ENCODE assay signal across 1 cellular context in the genomic region with DNA sequence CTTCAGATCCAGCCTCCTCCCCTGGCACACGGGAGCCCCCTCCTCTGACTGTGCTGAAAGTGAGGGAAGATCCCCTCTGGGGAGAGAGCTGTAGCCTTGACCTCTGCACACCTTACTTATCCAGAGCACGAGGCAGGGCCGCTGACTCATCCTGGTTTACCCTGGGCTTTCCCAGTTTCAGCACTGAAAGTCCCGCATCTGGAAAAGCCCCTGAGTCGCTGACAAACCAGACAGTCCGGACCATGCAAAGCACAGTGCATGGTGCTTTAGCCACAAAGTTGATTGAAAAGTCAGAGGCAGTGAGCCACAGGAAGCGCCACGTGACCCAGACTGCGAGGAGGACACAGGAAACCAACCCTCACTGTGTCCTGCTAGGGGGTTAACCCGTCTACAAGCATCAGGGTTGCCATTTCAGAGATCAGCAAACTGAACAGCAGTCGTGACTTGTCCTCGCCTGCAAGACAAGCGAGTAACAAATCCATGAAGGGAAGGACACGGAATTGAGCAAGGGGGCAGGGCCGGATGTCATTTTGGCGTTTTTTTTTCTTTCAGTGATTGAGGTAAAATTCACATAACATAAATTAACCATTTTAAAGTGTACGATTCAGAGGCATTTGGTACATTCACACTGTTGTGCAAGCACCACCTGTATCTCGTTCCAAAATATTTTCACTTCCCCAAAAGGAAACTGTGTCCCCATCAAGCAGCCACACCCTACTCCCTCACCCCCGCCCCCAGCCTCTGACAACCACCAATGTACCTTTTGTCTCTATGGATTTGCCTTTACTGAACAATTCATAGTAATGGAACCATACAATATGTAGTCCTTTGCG.
TF ChIP-seq lines count a peak whose summit lies in the region.

No MANE protein-coding gene starts in this region.

TF ChIP-seq in GM12878, 131 proteins besides CTCF, POLR2A, EP300 and RAD21 (continued from another document and continues in another):
- TF ChIP-seq IRF4 (IDR thresholded peaks at IDR 0.05; ENCODE audit: low read depth, low read length): peak; percentile 37; the same call in 1 of the 2 replicates
- TF ChIP-seq KLF5 (IDR thresholded peaks at IDR 0.05; ENCODE audit: partially characterized antibody): no peak
- TF ChIP-seq SIX5 (IDR thresholded peaks at IDR 0.05; ENCODE audit: low read depth, low read length, severe bottlenecking): no peak
- TF ChIP-seq, protein P1, sequence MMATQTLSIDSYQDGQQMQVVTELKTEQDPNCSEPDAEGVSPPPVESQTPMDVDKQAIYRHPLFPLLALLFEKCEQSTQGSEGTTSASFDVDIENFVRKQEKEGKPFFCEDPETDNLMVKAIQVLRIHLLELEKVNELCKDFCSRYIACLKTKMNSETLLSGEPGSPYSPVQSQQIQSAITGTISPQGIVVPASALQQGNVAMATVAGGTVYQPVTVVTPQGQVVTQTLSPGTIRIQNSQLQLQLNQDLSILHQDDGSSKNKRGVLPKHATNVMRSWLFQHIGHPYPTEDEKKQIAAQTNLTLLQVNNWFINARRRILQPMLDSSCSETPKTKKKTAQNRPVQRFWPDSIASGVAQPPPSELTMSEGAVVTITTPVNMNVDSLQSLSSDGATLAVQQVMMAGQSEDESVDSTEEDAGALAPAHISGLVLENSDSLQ (IDR thresholded peaks at IDR 0.05): peak; percentile 78
- TF ChIP-seq, protein P2, sequence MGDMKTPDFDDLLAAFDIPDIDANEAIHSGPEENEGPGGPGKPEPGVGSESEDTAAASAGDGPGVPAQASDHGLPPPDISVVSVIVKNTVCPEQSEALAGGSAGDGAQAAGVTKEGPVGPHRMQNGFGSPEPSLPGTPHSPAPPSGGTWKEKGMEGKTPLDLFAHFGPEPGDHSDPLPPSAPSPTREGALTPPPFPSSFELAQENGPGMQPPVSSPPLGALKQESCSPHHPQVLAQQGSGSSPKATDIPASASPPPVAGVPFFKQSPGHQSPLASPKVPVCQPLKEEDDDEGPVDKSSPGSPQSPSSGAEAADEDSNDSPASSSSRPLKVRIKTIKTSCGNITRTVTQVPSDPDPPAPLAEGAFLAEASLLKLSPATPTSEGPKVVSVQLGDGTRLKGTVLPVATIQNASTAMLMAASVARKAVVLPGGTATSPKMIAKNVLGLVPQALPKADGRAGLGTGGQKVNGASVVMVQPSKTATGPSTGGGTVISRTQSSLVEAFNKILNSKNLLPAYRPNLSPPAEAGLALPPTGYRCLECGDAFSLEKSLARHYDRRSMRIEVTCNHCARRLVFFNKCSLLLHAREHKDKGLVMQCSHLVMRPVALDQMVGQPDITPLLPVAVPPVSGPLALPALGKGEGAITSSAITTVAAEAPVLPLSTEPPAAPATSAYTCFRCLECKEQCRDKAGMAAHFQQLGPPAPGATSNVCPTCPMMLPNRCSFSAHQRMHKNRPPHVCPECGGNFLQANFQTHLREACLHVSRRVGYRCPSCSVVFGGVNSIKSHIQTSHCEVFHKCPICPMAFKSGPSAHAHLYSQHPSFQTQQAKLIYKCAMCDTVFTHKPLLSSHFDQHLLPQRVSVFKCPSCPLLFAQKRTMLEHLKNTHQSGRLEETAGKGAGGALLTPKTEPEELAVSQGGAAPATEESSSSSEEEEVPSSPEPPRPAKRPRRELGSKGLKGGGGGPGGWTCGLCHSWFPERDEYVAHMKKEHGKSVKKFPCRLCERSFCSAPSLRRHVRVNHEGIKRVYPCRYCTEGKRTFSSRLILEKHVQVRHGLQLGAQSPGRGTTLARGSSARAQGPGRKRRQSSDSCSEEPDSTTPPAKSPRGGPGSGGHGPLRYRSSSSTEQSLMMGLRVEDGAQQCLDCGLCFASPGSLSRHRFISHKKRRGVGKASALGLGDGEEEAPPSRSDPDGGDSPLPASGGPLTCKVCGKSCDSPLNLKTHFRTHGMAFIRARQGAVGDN (IDR thresholded peaks at IDR 0.05): peak; percentile 88
- TF ChIP-seq SIN3A (IDR thresholded peaks at IDR 0.05; ENCODE audit: low read depth, low read length): no peak
- peak; percentile 94 for TF ChIP-seq POLR2AphosphoS5 (IDR thresholded peaks at IDR 0.05; ENCODE audit: low read length)
- TF ChIP-seq MYC (IDR thresholded peaks at IDR 0.05; ENCODE audit: insufficient read depth, insufficient read length, insufficient replicate concordance, low read length, severe bottlenecking): peak; percentile 22
- TF ChIP-seq GATAD2B (conservative IDR thresholded peaks at IDR 0.05; ENCODE audit: low read depth): peak; percentile 79
- TF ChIP-seq BHLHE40 (IDR thresholded peaks at IDR 0.05; ENCODE audit: borderline replicate concordance in 1 of 2, low read depth in 2 of 2, low read length in 1 of 2): peak; percentile 97
- TF ChIP-seq, protein P3, sequence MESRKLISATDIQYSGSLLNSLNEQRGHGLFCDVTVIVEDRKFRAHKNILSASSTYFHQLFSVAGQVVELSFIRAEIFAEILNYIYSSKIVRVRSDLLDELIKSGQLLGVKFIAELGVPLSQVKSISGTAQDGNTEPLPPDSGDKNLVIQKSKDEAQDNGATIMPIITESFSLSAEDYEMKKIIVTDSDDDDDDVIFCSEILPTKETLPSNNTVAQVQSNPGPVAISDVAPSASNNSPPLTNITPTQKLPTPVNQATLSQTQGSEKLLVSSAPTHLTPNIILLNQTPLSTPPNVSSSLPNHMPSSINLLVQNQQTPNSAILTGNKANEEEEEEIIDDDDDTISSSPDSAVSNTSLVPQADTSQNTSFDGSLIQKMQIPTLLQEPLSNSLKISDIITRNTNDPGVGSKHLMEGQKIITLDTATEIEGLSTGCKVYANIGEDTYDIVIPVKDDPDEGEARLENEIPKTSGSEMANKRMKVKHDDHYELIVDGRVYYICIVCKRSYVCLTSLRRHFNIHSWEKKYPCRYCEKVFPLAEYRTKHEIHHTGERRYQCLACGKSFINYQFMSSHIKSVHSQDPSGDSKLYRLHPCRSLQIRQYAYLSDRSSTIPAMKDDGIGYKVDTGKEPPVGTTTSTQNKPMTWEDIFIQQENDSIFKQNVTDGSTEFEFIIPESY (IDR thresholded peaks at IDR 0.05): no peak
- TF ChIP-seq, protein P4, sequence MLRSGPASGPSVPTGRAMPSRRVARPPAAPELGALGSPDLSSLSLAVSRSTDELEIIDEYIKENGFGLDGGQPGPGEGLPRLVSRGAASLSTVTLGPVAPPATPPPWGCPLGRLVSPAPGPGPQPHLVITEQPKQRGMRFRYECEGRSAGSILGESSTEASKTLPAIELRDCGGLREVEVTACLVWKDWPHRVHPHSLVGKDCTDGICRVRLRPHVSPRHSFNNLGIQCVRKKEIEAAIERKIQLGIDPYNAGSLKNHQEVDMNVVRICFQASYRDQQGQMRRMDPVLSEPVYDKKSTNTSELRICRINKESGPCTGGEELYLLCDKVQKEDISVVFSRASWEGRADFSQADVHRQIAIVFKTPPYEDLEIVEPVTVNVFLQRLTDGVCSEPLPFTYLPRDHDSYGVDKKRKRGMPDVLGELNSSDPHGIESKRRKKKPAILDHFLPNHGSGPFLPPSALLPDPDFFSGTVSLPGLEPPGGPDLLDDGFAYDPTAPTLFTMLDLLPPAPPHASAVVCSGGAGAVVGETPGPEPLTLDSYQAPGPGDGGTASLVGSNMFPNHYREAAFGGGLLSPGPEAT (IDR thresholded peaks at IDR 0.05; ENCODE audit: low read depth): peak; percentile 99
- peak; percentile 80; the same call in 1 of the 2 replicates for TF ChIP-seq JUND (IDR thresholded peaks at IDR 0.05; ENCODE audit: low read depth, low read length)
- TF ChIP-seq STAT1 (conservative IDR thresholded peaks at IDR 0.05): no peak
- peak; percentile 73 for TF ChIP-seq CBFB (IDR thresholded peaks at IDR 0.05; ENCODE audit: low read depth)
- peak; percentile 30; the same call in 1 of the 2 replicates for TF ChIP-seq ZNF384 (IDR thresholded peaks at IDR 0.05; ENCODE audit: borderline replicate concordance, low read depth, low read length)
- TF ChIP-seq, protein P5, sequence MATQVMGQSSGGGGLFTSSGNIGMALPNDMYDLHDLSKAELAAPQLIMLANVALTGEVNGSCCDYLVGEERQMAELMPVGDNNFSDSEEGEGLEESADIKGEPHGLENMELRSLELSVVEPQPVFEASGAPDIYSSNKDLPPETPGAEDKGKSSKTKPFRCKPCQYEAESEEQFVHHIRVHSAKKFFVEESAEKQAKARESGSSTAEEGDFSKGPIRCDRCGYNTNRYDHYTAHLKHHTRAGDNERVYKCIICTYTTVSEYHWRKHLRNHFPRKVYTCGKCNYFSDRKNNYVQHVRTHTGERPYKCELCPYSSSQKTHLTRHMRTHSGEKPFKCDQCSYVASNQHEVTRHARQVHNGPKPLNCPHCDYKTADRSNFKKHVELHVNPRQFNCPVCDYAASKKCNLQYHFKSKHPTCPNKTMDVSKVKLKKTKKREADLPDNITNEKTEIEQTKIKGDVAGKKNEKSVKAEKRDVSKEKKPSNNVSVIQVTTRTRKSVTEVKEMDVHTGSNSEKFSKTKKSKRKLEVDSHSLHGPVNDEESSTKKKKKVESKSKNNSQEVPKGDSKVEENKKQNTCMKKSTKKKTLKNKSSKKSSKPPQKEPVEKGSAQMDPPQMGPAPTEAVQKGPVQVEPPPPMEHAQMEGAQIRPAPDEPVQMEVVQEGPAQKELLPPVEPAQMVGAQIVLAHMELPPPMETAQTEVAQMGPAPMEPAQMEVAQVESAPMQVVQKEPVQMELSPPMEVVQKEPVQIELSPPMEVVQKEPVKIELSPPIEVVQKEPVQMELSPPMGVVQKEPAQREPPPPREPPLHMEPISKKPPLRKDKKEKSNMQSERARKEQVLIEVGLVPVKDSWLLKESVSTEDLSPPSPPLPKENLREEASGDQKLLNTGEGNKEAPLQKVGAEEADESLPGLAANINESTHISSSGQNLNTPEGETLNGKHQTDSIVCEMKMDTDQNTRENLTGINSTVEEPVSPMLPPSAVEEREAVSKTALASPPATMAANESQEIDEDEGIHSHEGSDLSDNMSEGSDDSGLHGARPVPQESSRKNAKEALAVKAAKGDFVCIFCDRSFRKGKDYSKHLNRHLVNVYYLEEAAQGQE (IDR thresholded peaks at IDR 0.05; ENCODE audit: low read depth, low read length): no peak
- TF ChIP-seq YBX1 (IDR thresholded peaks at IDR 0.05): no peak
- peak; percentile 84 for TF ChIP-seq JUNB (IDR thresholded peaks at IDR 0.05)
- TF ChIP-seq MEF2B (IDR thresholded peaks at IDR 0.05; ENCODE audit: partially characterized antibody, poor library complexity, severe bottlenecking): peak; percentile 75
- no peak for TF ChIP-seq SP1 (IDR thresholded peaks at IDR 0.05; ENCODE audit: low read depth, low read length)
- no peak for TF ChIP-seq PAX8 (IDR thresholded peaks at IDR 0.05)
- TF ChIP-seq BCL11A (IDR thresholded peaks at IDR 0.05; ENCODE audit: low read depth, low read length): peak; percentile 61
- no peak for TF ChIP-seq BMI1 (IDR thresholded peaks at IDR 0.05; ENCODE audit: borderline replicate concordance)
- TF ChIP-seq, protein P6, sequence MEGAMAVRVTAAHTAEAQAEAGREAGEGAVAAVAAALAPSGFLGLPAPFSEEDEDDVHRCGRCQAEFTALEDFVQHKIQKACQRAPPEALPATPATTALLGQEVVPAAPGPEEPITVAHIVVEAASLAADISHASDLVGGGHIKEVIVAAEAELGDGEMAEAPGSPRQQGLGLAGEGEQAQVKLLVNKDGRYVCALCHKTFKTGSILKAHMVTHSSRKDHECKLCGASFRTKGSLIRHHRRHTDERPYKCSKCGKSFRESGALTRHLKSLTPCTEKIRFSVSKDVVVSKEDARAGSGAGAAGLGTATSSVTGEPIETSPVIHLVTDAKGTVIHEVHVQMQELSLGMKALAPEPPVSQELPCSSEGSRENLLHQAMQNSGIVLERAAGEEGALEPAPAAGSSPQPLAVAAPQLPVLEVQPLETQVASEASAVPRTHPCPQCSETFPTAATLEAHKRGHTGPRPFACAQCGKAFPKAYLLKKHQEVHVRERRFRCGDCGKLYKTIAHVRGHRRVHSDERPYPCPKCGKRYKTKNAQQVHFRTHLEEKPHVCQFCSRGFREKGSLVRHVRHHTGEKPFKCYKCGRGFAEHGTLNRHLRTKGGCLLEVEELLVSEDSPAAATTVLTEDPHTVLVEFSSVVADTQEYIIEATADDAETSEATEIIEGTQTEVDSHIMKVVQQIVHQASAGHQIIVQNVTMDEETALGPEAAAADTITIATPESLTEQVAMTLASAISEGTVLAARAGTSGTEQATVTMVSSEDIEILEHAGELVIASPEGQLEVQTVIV (IDR thresholded peaks at IDR 0.05; ENCODE audit: borderline replicate concordance, partially characterized antibody): no peak
- TF ChIP-seq, protein P7, sequence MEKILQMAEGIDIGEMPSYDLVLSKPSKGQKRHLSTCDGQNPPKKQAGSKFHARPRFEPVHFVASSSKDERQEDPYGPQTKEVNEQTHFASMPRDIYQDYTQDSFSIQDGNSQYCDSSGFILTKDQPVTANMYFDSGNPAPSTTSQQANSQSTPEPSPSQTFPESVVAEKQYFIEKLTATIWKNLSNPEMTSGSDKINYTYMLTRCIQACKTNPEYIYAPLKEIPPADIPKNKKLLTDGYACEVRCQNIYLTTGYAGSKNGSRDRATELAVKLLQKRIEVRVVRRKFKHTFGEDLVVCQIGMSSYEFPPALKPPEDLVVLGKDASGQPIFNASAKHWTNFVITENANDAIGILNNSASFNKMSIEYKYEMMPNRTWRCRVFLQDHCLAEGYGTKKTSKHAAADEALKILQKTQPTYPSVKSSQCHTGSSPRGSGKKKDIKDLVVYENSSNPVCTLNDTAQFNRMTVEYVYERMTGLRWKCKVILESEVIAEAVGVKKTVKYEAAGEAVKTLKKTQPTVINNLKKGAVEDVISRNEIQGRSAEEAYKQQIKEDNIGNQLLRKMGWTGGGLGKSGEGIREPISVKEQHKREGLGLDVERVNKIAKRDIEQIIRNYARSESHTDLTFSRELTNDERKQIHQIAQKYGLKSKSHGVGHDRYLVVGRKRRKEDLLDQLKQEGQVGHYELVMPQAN (conservative IDR thresholded peaks at IDR 0.05): 0 out of 2 replicates have a peak, but pooled peaks have one; percentile 32
- TF ChIP-seq CREM (IDR thresholded peaks at IDR 0.05; ENCODE audit: low read depth): peak; percentile 87
- TF ChIP-seq STAT3 (IDR thresholded peaks at IDR 0.05; ENCODE audit: low read depth, low read length): no peak; the same call in 1 of the 2 replicates
- TF ChIP-seq, protein P8, sequence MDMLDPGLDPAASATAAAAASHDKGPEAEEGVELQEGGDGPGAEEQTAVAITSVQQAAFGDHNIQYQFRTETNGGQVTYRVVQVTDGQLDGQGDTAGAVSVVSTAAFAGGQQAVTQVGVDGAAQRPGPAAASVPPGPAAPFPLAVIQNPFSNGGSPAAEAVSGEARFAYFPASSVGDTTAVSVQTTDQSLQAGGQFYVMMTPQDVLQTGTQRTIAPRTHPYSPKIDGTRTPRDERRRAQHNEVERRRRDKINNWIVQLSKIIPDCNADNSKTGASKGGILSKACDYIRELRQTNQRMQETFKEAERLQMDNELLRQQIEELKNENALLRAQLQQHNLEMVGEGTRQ (IDR thresholded peaks at IDR 0.05; ENCODE audit: borderline replicate concordance, low read depth, low read length): peak; percentile 96
- TF ChIP-seq, protein P9, sequence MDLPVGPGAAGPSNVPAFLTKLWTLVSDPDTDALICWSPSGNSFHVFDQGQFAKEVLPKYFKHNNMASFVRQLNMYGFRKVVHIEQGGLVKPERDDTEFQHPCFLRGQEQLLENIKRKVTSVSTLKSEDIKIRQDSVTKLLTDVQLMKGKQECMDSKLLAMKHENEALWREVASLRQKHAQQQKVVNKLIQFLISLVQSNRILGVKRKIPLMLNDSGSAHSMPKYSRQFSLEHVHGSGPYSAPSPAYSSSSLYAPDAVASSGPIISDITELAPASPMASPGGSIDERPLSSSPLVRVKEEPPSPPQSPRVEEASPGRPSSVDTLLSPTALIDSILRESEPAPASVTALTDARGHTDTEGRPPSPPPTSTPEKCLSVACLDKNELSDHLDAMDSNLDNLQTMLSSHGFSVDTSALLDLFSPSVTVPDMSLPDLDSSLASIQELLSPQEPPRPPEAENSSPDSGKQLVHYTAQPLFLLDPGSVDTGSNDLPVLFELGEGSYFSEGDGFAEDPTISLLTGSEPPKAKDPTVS (IDR thresholded peaks at IDR 0.05; ENCODE audit: low read depth, low read length): no peak
- no peak; a peak in 1 of 4 replicates for TF ChIP-seq CEBPB (IDR thresholded peaks at IDR 0.05; ENCODE audit: borderline replicate concordance in 1 of 2, low read depth in 2 of 2, low read length in 2 of 2)
